In the genomic region with DNA sequence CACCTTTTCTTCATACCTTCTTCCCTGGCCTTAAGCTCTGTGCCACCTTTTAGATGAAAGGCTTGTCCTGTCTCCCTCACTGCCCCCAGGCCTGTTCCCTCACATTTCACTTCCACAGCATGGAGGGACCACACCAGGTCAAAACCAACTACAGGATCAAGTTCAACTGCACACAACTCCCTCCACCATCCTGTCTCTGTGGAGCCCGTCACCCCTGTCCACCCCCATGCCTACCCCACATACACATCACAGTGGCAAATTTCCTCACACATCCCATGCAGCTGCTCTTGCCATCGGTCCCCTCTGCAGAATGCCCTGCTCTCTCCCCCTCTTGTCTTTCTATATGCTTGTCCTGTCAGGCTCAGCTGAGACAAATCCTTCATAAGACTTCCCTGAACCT, we compare ENCODE assay signal across 20 cellular contexts.
"Had no signal": no experiment of that assay in that cellular context is flagged by ENCODE, and none has a peak within 500 bp of the region (broad histone marks: within the 10 kb centered on the region; RNA-seq: fewer than 3 reads in every experiment).

No MANE protein-coding gene starts in this region.

- H3K4me1 Mint-ChIP-seq: endodermal cell had no signal

- H3K9me3 ChIP-seq: colonic mucosa, heart left ventricle, right atrium auricular region, tibial artery, upper lobe of left lung, uterus had no signal

- H3K27me3 ChIP-seq: colonic mucosa, heart left ventricle, right atrium auricular region, tibial artery, upper lobe of left lung, uterus had no signal

- H3K27ac ChIP-seq: colonic mucosa, heart left ventricle, right atrium auricular region, tibial artery, upper lobe of left lung, uterus had no signal

- H3K27me3 Mint-ChIP-seq: stimulated activated naive CD8-positive, alpha-beta T cell treated with anti-CD3 and anti-CD28 coated beads, Interleukin-15, Interleukin-2, amounts not matched to agents 100 ng/mL and 50 ng/mL, for 24 hours had no signal

- H3K4me1 ChIP-seq: colonic mucosa, heart left ventricle, right atrium auricular region, tibial artery, upper lobe of left lung, uterus had no signal

- ATAC-seq: heart left ventricle; left colon; left ventricle myocardium superior; naive thymus-derived CD4-positive, alpha-beta T cell had no signal

- H3K4me3 ChIP-seq: colonic mucosa, heart left ventricle, lung, right atrium auricular region, tibial artery, upper lobe of left lung, uterus had no signal

- H3K9me3 Mint-ChIP-seq: endodermal cell had no signal

- H3K36me3 ChIP-seq: colonic mucosa, uterus had no signal

- H3K27ac Mint-ChIP-seq: endodermal cell; stimulated activated naive CD8-positive, alpha-beta T cell treated with anti-CD3 and anti-CD28 coated beads, Interleukin-15, Interleukin-2, amounts not matched to agents 100 ng/mL and 50 ng/mL, for 24 hours had no signal

- DNase-seq: colonic mucosa; effector CD4-positive, alpha-beta T cell; endodermal cell; erythroblast; heart left ventricle; hippocampal formation; left colon; left ventricle myocardium superior; mesendoderm; naive thymus-derived CD4-positive, alpha-beta T cell; posterior cingulate gyrus; small intestine; stimulated activated CD4-positive, alpha-beta T cell treated with anti-CD3 and anti-CD28 coated beads, Interleukin-2, amount 100 ng/mL, for 48 hours; tibial artery; upper lobe of left lung; uterus had no signal

- H3K4me3 Mint-ChIP-seq: endodermal cell; naive thymus-derived CD4-positive, alpha-beta T cell; neural crest cell; stimulated activated naive CD8-positive, alpha-beta T cell treated with anti-CD3 and anti-CD28 coated beads, Interleukin-15, Interleukin-2, amounts not matched to agents 100 ng/mL and 50 ng/mL, for 24 hours had no signal
